Comparison of ENCODE assay signal across 11 cellular contexts in the genomic region with DNA sequence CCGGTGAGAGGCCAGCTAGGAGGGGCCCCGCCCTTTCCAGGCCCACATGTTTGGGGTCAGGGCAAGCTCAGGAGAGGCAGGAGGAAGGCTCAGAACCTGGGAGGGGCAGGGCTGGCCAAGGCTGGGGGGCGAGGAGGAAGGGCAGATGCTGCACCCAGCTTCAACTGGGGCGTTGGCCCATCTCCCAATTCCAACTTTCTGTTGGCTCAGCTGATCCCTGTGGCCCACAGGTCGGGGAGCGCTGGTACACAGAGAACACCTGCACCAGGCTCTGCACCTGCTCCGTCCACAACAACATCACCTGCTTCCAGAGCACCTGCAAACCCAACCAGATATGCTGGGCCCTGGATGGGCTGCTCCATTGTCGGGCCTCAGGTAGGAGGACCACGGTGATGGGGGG. TPM values are rescaled to one million over a fixed set of nuclear protein-coding genes. Genes with fewer than 3 reads are reported as not detected.
"Had no signal": no experiment of that assay in that cellular context is flagged by ENCODE, and none has a peak within 500 bp of the region (broad histone marks: within the 10 kb centered on the region; RNA-seq: fewer than 3 reads in every experiment).

No MANE protein-coding gene starts in this region.

- H3K27ac ChIP-seq: GM23248 had no signal

- H3K4me3 Mint-ChIP-seq: HFFc6 had no signal

- H3K27ac Mint-ChIP-seq: HFFc6 had no signal

- H3K9me3 ChIP-seq: HAP-1 had no signal

- H3K4me3 ChIP-seq: GM23248, HAP-1, K562 had no signal

- H3K36me3 ChIP-seq: HAP-1 had no signal

- H3K9me3 Mint-ChIP-seq: HFFc6 had no signal

- DNase-seq: GM23248, GOT3, H7, HFFc6, IMR-90, KG1 had no signal

- ATAC-seq: HCT116, K562 had no signal

- H3K4me1 ChIP-seq: HAP-1 had no signal

RNA-seq across cellular contexts. Expression of a gene that starts 40.1 kb away (rescaled TPM):
- total RNA-seq: GM23248, H4, HFFc6, HT-29, IMR-90, K562 had no signal

RNA-seq across cellular contexts. Expression of a gene that starts 53.2 kb away (rescaled TPM):
- total RNA-seq: GM23248, H4, H7, HFFc6, HT-29, IMR-90, K562 had no signal
